15 cellular contexts compared by ENCODE assay signal in genomic region chr6:163398796-163399195, GRCh38. TPM values are rescaled to one million over a fixed set of nuclear protein-coding genes. Genes with fewer than 3 reads are reported as not detected.
DNase-seq lines count a peak whose midpoint lies in the region; ATAC-seq and TF ChIP-seq lines count a peak whose summit lies in the region.
"Had no signal": no experiment of that assay in that cellular context is flagged by ENCODE, and none has a peak within 500 bp of the region (broad histone marks: within the 10 kb centered on the region; RNA-seq: fewer than 3 reads in every experiment).

No MANE protein-coding gene starts in this region.

- H3K36me3 Mint-ChIP-seq in CD14-positive monocyte, result peaks cover 0 to 9% of the 10 kb centered on the region in 2 donors
- H3K36me3 Mint-ChIP-seq in activated CD4-positive, alpha-beta T cell treated with anti-CD3 and anti-CD28 coated beads for 36 hours (ENCODE audit: low read depth), result no peaks in the 10 kb centered on the region

- no peak overlapping the region for H3K27ac ChIP-seq in right lobe of liver
- H3K27ac ChIP-seq: uterus had no signal

- 42% methylated on average over 2 of the region's 9 CpGs for WGBS in right lobe of liver (ENCODE audit: insufficient coverage, low coverage, low lambda C conversion rate, missing lambda C conversion rate)

- intact Hi-C loops in CD14-positive monocyte (cut with micrococcal nuclease) (no loop called here), right lobe of liver (cut with DNase I) (no loop called here)
- intact Hi-C loops in activated CD4-positive, alpha-beta T cell treated with anti-CD3 and anti-CD28 coated beads for 36 hours (cut with DNase I, micrococcal nuclease), result no loop called here

- POLR2A ChIA-PET in activated CD4-positive, alpha-beta T cell treated with anti-CD3 and anti-CD28 coated beads for 36 hours (lab: Charles Lee), result no interaction called here

- no peak for TF ChIP-seq POLR2A in right lobe of liver (IDR thresholded peaks at IDR 0.05)

- no peaks in the 10 kb centered on the region for H3K36me3 ChIP-seq in right lobe of liver
- H3K36me3 ChIP-seq: uterus had no signal

- peaks cover 72% of the 10 kb centered on the region for H3K4me1 Mint-ChIP-seq in CD14-positive monocyte
- peaks cover 5% of the 10 kb centered on the region for H3K4me1 Mint-ChIP-seq in activated CD4-positive, alpha-beta T cell treated with anti-CD3 and anti-CD28 coated beads for 36 hours
- peaks cover 6% of the 10 kb centered on the region for H3K4me1 Mint-ChIP-seq in stimulated activated naive CD8-positive, alpha-beta T cell treated with anti-CD3 and anti-CD28 coated beads, Interleukin-15, amount 100 ng/mL, for 72 hours

- H3K4me3 Mint-ChIP-seq in CD14-positive monocyte, result peak overlapping the region in 1 of 2 donors; percentile 48
- no peak overlapping the region for H3K4me3 Mint-ChIP-seq in activated CD4-positive, alpha-beta T cell treated with anti-CD3 and anti-CD28 coated beads for 36 hours
- no peak overlapping the region for H3K4me3 Mint-ChIP-seq in stimulated activated naive CD8-positive, alpha-beta T cell treated with anti-CD3 and anti-CD28 coated beads, Interleukin-15, amount 100 ng/mL, for 72 hours

- ATAC-seq in HG02759 (IDR thresholded peaks at IDR 0.05; ENCODE audit: unreplicated experiment), result peak; percentile 85
- peak; percentile 54 to 69 (median 62) for ATAC-seq in right lobe of liver
- ATAC-seq in activated CD4-positive, alpha-beta T cell treated with anti-CD3 and anti-CD28 coated beads for 36 hours, result no peak
- ATAC-seq in stimulated activated naive CD8-positive, alpha-beta T cell treated with anti-CD3 and anti-CD28 coated beads, Interleukin-15, amount 100 ng/mL, for 72 hours, result no peak
- ATAC-seq: activated CD4-positive, CD25-positive, alpha-beta regulatory T cell treated with anti-CD3 and anti-CD28 coated beads, Interleukin-2, amount 50 U/mL, for 24 hours; Panc1 had no signal

- peaks cover 0 to 3% (median 1%) of the 10 kb centered on the region in 3 donors for H3K27me3 Mint-ChIP-seq in CD14-positive monocyte (ENCODE audit: low read depth in 3 of 3)
- H3K27me3 Mint-ChIP-seq in activated CD4-positive, alpha-beta T cell treated with anti-CD3 and anti-CD28 coated beads for 36 hours, result peaks cover 14% of the 10 kb centered on the region
- H3K27me3 Mint-ChIP-seq in stimulated activated naive CD8-positive, alpha-beta T cell treated with anti-CD3 and anti-CD28 coated beads, Interleukin-15, amount 100 ng/mL, for 72 hours, result peaks cover 53% of the 10 kb centered on the region

- CTCF ChIA-PET in activated CD4-positive, alpha-beta T cell treated with anti-CD3 and anti-CD28 coated beads for 36 hours (lab: Charles Lee), result no interaction called here

- peaks cover 0 to 3% (median 0%) of the 10 kb centered on the region in 4 donors for H3K4me1 ChIP-seq in right lobe of liver
- H3K4me1 ChIP-seq: uterus had no signal

- no peaks in the 10 kb centered on the region for H3K9me3 ChIP-seq in right lobe of liver
- H3K9me3 ChIP-seq: uterus had no signal

- DNase-seq in CD14-positive monocyte (ENCODE audit: low spot score), result peak; percentile 78
- DNase-seq in UCSD-AML1 (lab: John Stamatoyannopoulos, UW; ENCODE audit: unreplicated experiment), result peak; percentile 30
- DNase-seq in right lobe of liver, result peak in 2 of 3 donors; percentile 59 to 72
- DNase-seq in activated CD4-positive, alpha-beta T cell treated with anti-CD3 and anti-CD28 coated beads for 36 hours, result no peak
- DNase-seq in SW 1271 (lab: John Stamatoyannopoulos, UW), result no peak
- DNase-seq in stimulated activated naive CD8-positive, alpha-beta T cell treated with anti-CD3 and anti-CD28 coated beads, Interleukin-15, amount 100 ng/mL, for 72 hours, result no peak
- DNase-seq in stimulated activated CD4-positive, alpha-beta T cell treated with anti-CD3 and anti-CD28 coated beads, Interleukin-12 subunit alpha, Interleukin-12 subunit beta, amount 100 ng/mL, for 4 hours, result no peak
- DNase-seq: activated naive CD4-positive, alpha-beta T cell treated with anti-CD3 and anti-CD28 coated beads, Interleukin-2, amount 50 U/mL, for 16 hours; GDM1; NCI-H1417 treated with DMSO at 0.1 percent for 48 hours; occipital lobe; uterus had no signal

- no peaks in the 10 kb centered on the region for H3K27me3 ChIP-seq in right lobe of liver
- H3K27me3 ChIP-seq: uterus had no signal

- no peak for TF ChIP-seq CTCF in CD14-positive monocyte (IDR thresholded peaks at IDR 0.05)
- no peak for TF ChIP-seq CTCF in right lobe of liver (IDR thresholded peaks at IDR 0.05)

- no peak overlapping the region for H3K4me3 ChIP-seq in right lobe of liver
- H3K4me3 ChIP-seq: uterus had no signal

- peaks cover 0 to 3% (median 0%) of the 10 kb centered on the region in 7 donors for H3K9me3 Mint-ChIP-seq in CD14-positive monocyte
- no peaks in the 10 kb centered on the region for H3K9me3 Mint-ChIP-seq in activated CD4-positive, alpha-beta T cell treated with anti-CD3 and anti-CD28 coated beads for 36 hours (ENCODE audit: low read depth)
- H3K9me3 Mint-ChIP-seq in stimulated activated naive CD8-positive, alpha-beta T cell treated with anti-CD3 and anti-CD28 coated beads, Interleukin-15, amount 100 ng/mL, for 72 hours, result no peaks in the 10 kb centered on the region

- peak overlapping the region; percentile 46 to 89 (median 84) for H3K27ac Mint-ChIP-seq in CD14-positive monocyte
- H3K27ac Mint-ChIP-seq in activated CD4-positive, alpha-beta T cell treated with anti-CD3 and anti-CD28 coated beads for 36 hours, result no peak overlapping the region
- no peak overlapping the region for H3K27ac Mint-ChIP-seq in stimulated activated naive CD8-positive, alpha-beta T cell treated with anti-CD3 and anti-CD28 coated beads, Interleukin-15, amount 100 ng/mL, for 72 hours

RNA-seq across cellular contexts. Expression of gene QKI, which starts 15.7 kb away (rescaled TPM):
- 10 to 100 TPM; 24.3 to 71.8 TPM for polyA plus RNA-seq in CD14-positive monocyte
- total RNA-seq in right lobe of liver, result 10 to 100 TPM; 47.6 to 80.8 (median 76.3) TPM
- total RNA-seq in activated CD4-positive, alpha-beta T cell treated with anti-CD3 and anti-CD28 coated beads for 36 hours, result 10 to 100 TPM; 48.6 to 62.7 TPM

Comparison
In these comparisons a context has a peak if more than half of its experiments do, and no peak if none do; other contexts are left out.
1. DNase-seq: peak in CD14-positive monocyte (single experiment), UCSD-AML1 (single experiment) and right lobe of liver (2 of 3); none in activated CD4-positive, alpha-beta T cell treated with anti-CD3 and anti-CD28 coated beads for 36 hours (single experiment), SW 1271 (0 of 2), stimulated activated naive CD8-positive, alpha-beta T cell treated with anti-CD3 and anti-CD28 coated beads, Interleukin-15, amount 100 ng/mL, for 72 hours (0 of 2) and stimulated activated CD4-positive, alpha-beta T cell treated with anti-CD3 and anti-CD28 coated beads, Interleukin-12 subunit alpha, Interleukin-12 subunit beta, amount 100 ng/mL, for 4 hours (single experiment).
2. H3K27ac Mint-ChIP-seq: peak in CD14-positive monocyte (7 of 7); none in activated CD4-positive, alpha-beta T cell treated with anti-CD3 and anti-CD28 coated beads for 36 hours (single experiment) and stimulated activated naive CD8-positive, alpha-beta T cell treated with anti-CD3 and anti-CD28 coated beads, Interleukin-15, amount 100 ng/mL, for 72 hours (0 of 2).
3. ATAC-seq: peak in HG02759 (single experiment) and right lobe of liver (4 of 4); none in activated CD4-positive, alpha-beta T cell treated with anti-CD3 and anti-CD28 coated beads for 36 hours (single experiment) and stimulated activated naive CD8-positive, alpha-beta T cell treated with anti-CD3 and anti-CD28 coated beads, Interleukin-15, amount 100 ng/mL, for 72 hours (single experiment).